Comparison of ENCODE assay signal across 13 cellular contexts in the genomic region with DNA sequence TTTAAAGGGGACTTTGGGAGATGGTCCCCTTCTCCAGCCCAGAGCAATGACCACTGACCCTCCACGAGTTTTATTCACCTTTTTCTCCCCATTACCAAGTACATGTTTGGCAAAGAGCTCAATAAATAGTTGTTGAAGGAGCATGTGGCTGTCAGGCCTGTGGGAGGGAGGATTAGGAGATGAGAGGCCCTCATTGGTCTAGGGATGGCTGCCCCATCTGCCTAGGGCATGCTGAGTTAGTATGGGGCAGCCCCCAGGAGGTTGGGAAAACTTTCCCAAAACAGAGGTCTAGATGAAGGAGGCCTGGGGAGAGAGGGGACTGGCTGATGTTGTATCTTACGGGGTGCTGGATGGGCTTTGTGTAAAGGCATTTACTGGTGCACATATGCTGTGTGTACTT.
"Had no signal": no experiment of that assay in that cellular context is flagged by ENCODE, and none has a peak within 500 bp of the region (broad histone marks: within the 10 kb centered on the region; RNA-seq: fewer than 3 reads in every experiment).

No MANE protein-coding gene starts in this region.

- H3K4me3 ChIP-seq: mucosa of descending colon, smooth muscle cell had no signal

- H3K27ac Mint-ChIP-seq: activated T-cell treated with anti-CD3 and anti-CD28 coated beads, Interleukin-2, amount 50 U/mL, for 72 hours; memory B cell; stimulated activated effector memory CD8-positive, alpha-beta T cell treated with anti-CD3 and anti-CD28 coated beads, Interleukin-12 subunit alpha, Interleukin-12 subunit beta, amount 100 ng/mL, for 72 hours had no signal

- H3K4me1 ChIP-seq: parathyroid adenoma had no signal

- ATAC-seq: activated T-cell treated with anti-CD3 and anti-CD28 coated beads, Interleukin-2, amount 50 U/mL, for 72 hours; mucosa of descending colon; sciatic nerve; stimulated activated effector memory CD8-positive, alpha-beta T cell treated with anti-CD3 and anti-CD28 coated beads, Interleukin-12 subunit alpha, Interleukin-12 subunit beta, amount 100 ng/mL, for 72 hours had no signal

- H3K4me3 Mint-ChIP-seq: activated T-cell treated with anti-CD3 and anti-CD28 coated beads, Interleukin-2, amount 50 U/mL, for 72 hours; memory B cell had no signal

- DNase-seq: activated CD4-positive, alpha-beta T cell treated with anti-CD3 and anti-CD28 coated beads, Interleukin-2, amount 50 U/mL, for 4 hours; activated gamma-delta T cell; activated T-cell treated with anti-CD3 and anti-CD28 coated beads, Interleukin-2, amount 50 U/mL, for 72 hours; effector memory CD4-positive, alpha-beta T cell; mucosa of descending colon; naive B cell; stimulated activated CD4-positive, alpha-beta T cell treated with anti-CD3 and anti-CD28 coated beads, Interleukin-4, amount 100 ng/mL, for 24 hours had no signal

- H3K27ac ChIP-seq: parathyroid adenoma had no signal

- H3K9me3 ChIP-seq: mucosa of descending colon had no signal

- H3K27me3 Mint-ChIP-seq: activated naive CD4-positive, alpha-beta T cell treated with anti-CD3 and anti-CD28 coated beads, Interleukin-2, amount 50 U/mL, for 24 hours; memory B cell had no signal

- H3K9me3 Mint-ChIP-seq: activated naive CD4-positive, alpha-beta T cell treated with anti-CD3 and anti-CD28 coated beads, Interleukin-2, amount 50 U/mL, for 24 hours; activated T-cell treated with anti-CD3 and anti-CD28 coated beads, Interleukin-2, amount 50 U/mL, for 72 hours; memory B cell; naive B cell; stimulated activated effector memory CD8-positive, alpha-beta T cell treated with anti-CD3 and anti-CD28 coated beads, Interleukin-12 subunit alpha, Interleukin-12 subunit beta, amount 100 ng/mL, for 72 hours had no signal

- H3K36me3 Mint-ChIP-seq: activated naive CD4-positive, alpha-beta T cell treated with anti-CD3 and anti-CD28 coated beads, Interleukin-2, amount 50 U/mL, for 24 hours; memory B cell; naive B cell had no signal
